1 cellular context compared by ENCODE assay signal in the genomic region with DNA sequence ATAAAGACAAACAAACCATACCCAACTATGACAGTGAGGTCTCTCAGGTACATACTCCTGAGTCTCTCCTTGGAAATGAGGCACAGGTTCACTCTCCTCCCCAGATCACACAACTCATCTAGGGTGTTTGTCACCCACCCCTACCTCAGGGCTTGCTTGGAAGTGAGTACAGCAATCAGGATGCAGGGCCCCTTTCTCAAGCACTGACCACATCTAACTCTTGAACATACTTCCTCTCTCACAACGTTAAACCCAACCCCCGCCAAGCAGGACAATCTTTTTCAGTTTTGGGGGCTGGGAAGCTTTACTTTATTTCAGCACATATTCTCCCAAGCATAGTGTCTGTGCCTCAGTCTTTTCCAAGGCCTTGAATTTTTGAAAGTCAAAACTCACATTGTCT.
TF ChIP-seq lines count a peak whose summit lies in the region.

No MANE protein-coding gene starts in this region.

TF ChIP-seq in GM12878, 131 proteins besides CTCF, POLR2A, EP300 and RAD21 (continues in another document):
- TF ChIP-seq CEBPB (IDR thresholded peaks at IDR 0.05; ENCODE audit: borderline replicate concordance in 1 of 2, low read depth in 2 of 2, low read length in 2 of 2): no peak
- no peak for TF ChIP-seq SREBF1 (IDR thresholded peaks at IDR 0.05; ENCODE audit: low read length)
- no peak for TF ChIP-seq ZBTB40 (IDR thresholded peaks at IDR 0.05; ENCODE audit: borderline replicate concordance)
- TF ChIP-seq, protein P1, sequence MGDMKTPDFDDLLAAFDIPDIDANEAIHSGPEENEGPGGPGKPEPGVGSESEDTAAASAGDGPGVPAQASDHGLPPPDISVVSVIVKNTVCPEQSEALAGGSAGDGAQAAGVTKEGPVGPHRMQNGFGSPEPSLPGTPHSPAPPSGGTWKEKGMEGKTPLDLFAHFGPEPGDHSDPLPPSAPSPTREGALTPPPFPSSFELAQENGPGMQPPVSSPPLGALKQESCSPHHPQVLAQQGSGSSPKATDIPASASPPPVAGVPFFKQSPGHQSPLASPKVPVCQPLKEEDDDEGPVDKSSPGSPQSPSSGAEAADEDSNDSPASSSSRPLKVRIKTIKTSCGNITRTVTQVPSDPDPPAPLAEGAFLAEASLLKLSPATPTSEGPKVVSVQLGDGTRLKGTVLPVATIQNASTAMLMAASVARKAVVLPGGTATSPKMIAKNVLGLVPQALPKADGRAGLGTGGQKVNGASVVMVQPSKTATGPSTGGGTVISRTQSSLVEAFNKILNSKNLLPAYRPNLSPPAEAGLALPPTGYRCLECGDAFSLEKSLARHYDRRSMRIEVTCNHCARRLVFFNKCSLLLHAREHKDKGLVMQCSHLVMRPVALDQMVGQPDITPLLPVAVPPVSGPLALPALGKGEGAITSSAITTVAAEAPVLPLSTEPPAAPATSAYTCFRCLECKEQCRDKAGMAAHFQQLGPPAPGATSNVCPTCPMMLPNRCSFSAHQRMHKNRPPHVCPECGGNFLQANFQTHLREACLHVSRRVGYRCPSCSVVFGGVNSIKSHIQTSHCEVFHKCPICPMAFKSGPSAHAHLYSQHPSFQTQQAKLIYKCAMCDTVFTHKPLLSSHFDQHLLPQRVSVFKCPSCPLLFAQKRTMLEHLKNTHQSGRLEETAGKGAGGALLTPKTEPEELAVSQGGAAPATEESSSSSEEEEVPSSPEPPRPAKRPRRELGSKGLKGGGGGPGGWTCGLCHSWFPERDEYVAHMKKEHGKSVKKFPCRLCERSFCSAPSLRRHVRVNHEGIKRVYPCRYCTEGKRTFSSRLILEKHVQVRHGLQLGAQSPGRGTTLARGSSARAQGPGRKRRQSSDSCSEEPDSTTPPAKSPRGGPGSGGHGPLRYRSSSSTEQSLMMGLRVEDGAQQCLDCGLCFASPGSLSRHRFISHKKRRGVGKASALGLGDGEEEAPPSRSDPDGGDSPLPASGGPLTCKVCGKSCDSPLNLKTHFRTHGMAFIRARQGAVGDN (IDR thresholded peaks at IDR 0.05): no peak
- TF ChIP-seq CREM (IDR thresholded peaks at IDR 0.05; ENCODE audit: low read depth): peak; percentile 42; the same call in 1 of the 2 replicates
- TF ChIP-seq, protein P2, sequence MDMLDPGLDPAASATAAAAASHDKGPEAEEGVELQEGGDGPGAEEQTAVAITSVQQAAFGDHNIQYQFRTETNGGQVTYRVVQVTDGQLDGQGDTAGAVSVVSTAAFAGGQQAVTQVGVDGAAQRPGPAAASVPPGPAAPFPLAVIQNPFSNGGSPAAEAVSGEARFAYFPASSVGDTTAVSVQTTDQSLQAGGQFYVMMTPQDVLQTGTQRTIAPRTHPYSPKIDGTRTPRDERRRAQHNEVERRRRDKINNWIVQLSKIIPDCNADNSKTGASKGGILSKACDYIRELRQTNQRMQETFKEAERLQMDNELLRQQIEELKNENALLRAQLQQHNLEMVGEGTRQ (IDR thresholded peaks at IDR 0.05; ENCODE audit: borderline replicate concordance, low read depth, low read length): no peak
- TF ChIP-seq EED (IDR thresholded peaks at IDR 0.05; ENCODE audit: low read depth): peak; percentile 62; the same call in 1 of the 2 replicates
- no peak for TF ChIP-seq BHLHE40 (IDR thresholded peaks at IDR 0.05; ENCODE audit: borderline replicate concordance in 1 of 2, low read depth in 2 of 2, low read length in 1 of 2)
- TF ChIP-seq, protein P3, sequence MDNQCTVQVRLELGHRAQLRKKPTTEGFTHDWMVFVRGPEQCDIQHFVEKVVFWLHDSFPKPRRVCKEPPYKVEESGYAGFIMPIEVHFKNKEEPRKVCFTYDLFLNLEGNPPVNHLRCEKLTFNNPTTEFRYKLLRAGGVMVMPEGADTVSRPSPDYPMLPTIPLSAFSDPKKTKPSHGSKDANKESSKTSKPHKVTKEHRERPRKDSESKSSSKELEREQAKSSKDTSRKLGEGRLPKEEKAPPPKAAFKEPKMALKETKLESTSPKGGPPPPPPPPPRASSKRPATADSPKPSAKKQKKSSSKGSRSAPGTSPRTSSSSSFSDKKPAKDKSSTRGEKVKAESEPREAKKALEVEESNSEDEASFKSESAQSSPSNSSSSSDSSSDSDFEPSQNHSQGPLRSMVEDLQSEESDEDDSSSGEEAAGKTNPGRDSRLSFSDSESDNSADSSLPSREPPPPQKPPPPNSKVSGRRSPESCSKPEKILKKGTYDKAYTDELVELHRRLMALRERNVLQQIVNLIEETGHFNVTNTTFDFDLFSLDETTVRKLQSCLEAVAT (IDR thresholded peaks at IDR 0.05): no peak
- no peak for TF ChIP-seq POLR2AphosphoS2 (IDR thresholded peaks at IDR 0.05; ENCODE audit: low read depth, low read length)
- TF ChIP-seq RCOR1 (conservative IDR thresholded peaks at IDR 0.05; ENCODE audit: low read depth, low read length): no peak
- no peak for TF ChIP-seq JUND (IDR thresholded peaks at IDR 0.05; ENCODE audit: low read depth, low read length)
- no peak for TF ChIP-seq RB1 (IDR thresholded peaks at IDR 0.05; ENCODE audit: borderline replicate concordance)
- TF ChIP-seq ZSCAN29 (IDR thresholded peaks at IDR 0.05): no peak
- TF ChIP-seq JUNB (IDR thresholded peaks at IDR 0.05): no peak
- TF ChIP-seq GATAD2B (conservative IDR thresholded peaks at IDR 0.05; ENCODE audit: low read depth): no peak
- peak; percentile 41 for TF ChIP-seq SP1 (IDR thresholded peaks at IDR 0.05; ENCODE audit: low read depth, low read length)
- TF ChIP-seq SRF (IDR thresholded peaks at IDR 0.05; ENCODE audit: low read depth in 2 of 2, low read length in 2 of 2): no peak
- TF ChIP-seq NFYA (IDR thresholded peaks at IDR 0.05; ENCODE audit: borderline replicate concordance, low read depth, low read length): no peak
- TF ChIP-seq CUX1 (IDR thresholded peaks at IDR 0.05; ENCODE audit: insufficient replicate concordance, low read depth, low read length): no peak
- TF ChIP-seq, protein P4, sequence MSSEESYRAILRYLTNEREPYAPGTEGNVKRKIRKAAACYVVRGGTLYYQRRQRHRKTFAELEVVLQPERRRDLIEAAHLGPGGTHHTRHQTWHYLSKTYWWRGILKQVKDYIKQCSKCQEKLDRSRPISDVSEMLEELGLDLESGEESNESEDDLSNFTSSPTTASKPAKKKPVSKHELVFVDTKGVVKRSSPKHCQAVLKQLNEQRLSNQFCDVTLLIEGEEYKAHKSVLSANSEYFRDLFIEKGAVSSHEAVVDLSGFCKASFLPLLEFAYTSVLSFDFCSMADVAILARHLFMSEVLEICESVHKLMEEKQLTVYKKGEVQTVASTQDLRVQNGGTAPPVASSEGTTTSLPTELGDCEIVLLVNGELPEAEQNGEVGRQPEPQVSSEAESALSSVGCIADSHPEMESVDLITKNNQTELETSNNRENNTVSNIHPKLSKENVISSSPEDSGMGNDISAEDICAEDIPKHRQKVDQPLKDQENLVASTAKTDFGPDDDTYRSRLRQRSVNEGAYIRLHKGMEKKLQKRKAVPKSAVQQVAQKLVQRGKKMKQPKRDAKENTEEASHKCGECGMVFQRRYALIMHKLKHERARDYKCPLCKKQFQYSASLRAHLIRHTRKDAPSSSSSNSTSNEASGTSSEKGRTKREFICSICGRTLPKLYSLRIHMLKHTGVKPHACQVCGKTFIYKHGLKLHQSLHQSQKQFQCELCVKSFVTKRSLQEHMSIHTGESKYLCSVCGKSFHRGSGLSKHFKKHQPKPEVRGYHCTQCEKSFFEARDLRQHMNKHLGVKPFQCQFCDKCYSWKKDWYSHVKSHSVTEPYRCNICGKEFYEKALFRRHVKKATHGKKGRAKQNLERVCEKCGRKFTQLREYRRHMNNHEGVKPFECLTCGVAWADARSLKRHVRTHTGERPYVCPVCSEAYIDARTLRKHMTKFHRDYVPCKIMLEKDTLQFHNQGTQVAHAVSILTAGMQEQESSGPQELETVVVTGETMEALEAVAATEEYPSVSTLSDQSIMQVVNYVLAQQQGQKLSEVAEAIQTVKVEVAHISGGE (CRISPR knock-in tag; IDR thresholded peaks at IDR 0.05): no peak
- peak in 1 of 2 experiments; percentile 66; a peak in 2 of 4 replicates for TF ChIP-seq ETV6 (conservative IDR thresholded peaks at IDR 0.05 in 1 of 2, IDR thresholded peaks at IDR 0.05 in 1 of 2; ENCODE audit: borderline replicate concordance in 1 of 2, low read depth in 1 of 2)
- 0 out of 3 replicates have a peak, but pooled peaks of 1 of the 2 experiments have one; percentile 3 for TF ChIP-seq EGR1 (IDR thresholded peaks at IDR 0.05; ENCODE audit: borderline replicate concordance in 1 of 2, low read depth in 2 of 2, low read length in 2 of 2)
- no peak for TF ChIP-seq ZBTB4 (CRISPR knock-in tag; IDR thresholded peaks at IDR 0.05)
- TF ChIP-seq CHD4 (IDR thresholded peaks at IDR 0.05): no peak
- TF ChIP-seq NBN (IDR thresholded peaks at IDR 0.05): 0 out of 2 replicates have a peak, but pooled peaks have one; percentile 21
- TF ChIP-seq, protein P5, sequence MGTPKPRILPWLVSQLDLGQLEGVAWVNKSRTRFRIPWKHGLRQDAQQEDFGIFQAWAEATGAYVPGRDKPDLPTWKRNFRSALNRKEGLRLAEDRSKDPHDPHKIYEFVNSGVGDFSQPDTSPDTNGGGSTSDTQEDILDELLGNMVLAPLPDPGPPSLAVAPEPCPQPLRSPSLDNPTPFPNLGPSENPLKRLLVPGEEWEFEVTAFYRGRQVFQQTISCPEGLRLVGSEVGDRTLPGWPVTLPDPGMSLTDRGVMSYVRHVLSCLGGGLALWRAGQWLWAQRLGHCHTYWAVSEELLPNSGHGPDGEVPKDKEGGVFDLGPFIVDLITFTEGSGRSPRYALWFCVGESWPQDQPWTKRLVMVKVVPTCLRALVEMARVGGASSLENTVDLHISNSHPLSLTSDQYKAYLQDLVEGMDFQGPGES (IDR thresholded peaks at IDR 0.05): no peak
